20 cellular contexts compared by ENCODE assay signal in the genomic region with DNA sequence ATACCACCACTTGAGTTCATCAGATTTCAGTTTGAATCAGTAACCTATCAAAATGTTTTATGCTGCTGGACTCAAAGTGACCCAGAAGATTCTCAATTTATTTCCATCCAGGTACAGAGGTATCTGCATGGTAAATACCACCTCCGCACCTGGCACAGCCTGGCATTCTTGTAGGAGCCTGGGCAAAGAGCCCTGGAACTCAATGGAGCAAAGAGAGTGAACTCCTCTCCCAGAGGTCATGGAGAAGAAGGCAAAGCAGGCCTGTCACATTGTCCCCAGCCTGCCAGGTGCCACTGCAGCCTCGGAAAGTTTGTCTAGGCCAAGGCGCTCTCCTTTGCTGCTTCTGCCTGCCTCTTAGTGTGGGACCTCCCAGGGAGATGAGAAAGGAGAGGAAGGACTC.
A peak's percentile ranks its signal among the peaks of the same experiment; 100 is the strongest.
DNase-seq lines count a peak whose midpoint lies in the region; ATAC-seq, FAIRE-seq and TF ChIP-seq lines count a peak whose summit lies in the region.
"Had no signal": no experiment of that assay in that cellular context is flagged by ENCODE, and none has a peak within 500 bp of the region (broad histone marks: within the 10 kb centered on the region; RNA-seq: fewer than 3 reads in every experiment).

No MANE protein-coding gene starts in this region.

- H3K4me3 ChIP-seq in endothelial cell of umbilical vein (replicated peaks in 1 of 3; ENCODE audit: insufficient read depth in 1 of 3, low read depth in 1 of 3, low read length in 3 of 3), result no peak overlapping the region
- H3K4me3 ChIP-seq in uterus, result no peak overlapping the region
- H3K4me3 ChIP-seq: cardiac muscle cell had no signal

- dilution Hi-C loops in endothelial cell of umbilical vein (cut with MboI; ENCODE audit: extremely low pct_ligation_motif_present, low sequenced_read_pairs), result no loop called here

- ATAC-seq in left ventricle myocardium superior, result peak; percentile 34
- no peak for ATAC-seq in GM18517 (IDR thresholded peaks at IDR 0.05; ENCODE audit: unreplicated experiment)
- no peak for ATAC-seq in HG02884 (IDR thresholded peaks at IDR 0.05; ENCODE audit: unreplicated experiment)
- ATAC-seq in activated T-helper 17 cell treated with anti-CD3 and anti-CD28 coated beads, Interleukin-2, amount 50 U/mL, for 72 hours (replicated peaks), result no peak
- ATAC-seq: activated naive CD8-positive, alpha-beta T cell treated with anti-CD3 and anti-CD28 coated beads, Interleukin-2, amount 50 U/mL, for 24 hours; CD8-positive, alpha-beta T cell had no signal

- no peak overlapping the region for H3K4me2 ChIP-seq in endothelial cell of umbilical vein (ENCODE audit: insufficient read depth, low read length)

- no peaks in the 10 kb centered on the region for H3K9me1 ChIP-seq in endothelial cell of umbilical vein (replicated peaks; ENCODE audit: control insufficient read depth, extremely low read depth, insufficient read depth, low read length)

- DNase-seq in left ventricle myocardium superior, result peak; percentile 29
- no peak for DNase-seq in cardiac septum (ENCODE audit: low spot score)
- no peak for DNase-seq in endothelial cell of umbilical vein (ENCODE audit: low read depth, low spot score)
- no peak for DNase-seq in uterus
- DNase-seq: activated CD4-positive, CD25-positive, alpha-beta regulatory T cell; activated naive CD8-positive, alpha-beta T cell treated with anti-CD3 and anti-CD28 coated beads, Interleukin-2, amount 50 U/mL, for 24 hours; CD8-positive, alpha-beta T cell; islet precursor cell; NCI-H2029; NCI-H446 treated with DMSO at 0.1 percent for 48 hours; posterior cingulate gyrus; SIG-M5 had no signal

- POLR2A ChIA-PET in endothelial cell of umbilical vein (lab: Charles Lee), result no interaction called here

- no peaks in the 10 kb centered on the region for H3K36me3 ChIP-seq in endothelial cell of umbilical vein (ENCODE audit: control insufficient read depth in 2 of 2, extremely low read depth in 1 of 2, insufficient read depth in 2 of 2, low read length in 2 of 2)
- H3K36me3 ChIP-seq in uterus, result no peaks in the 10 kb centered on the region
- H3K36me3 ChIP-seq: cardiac muscle cell had no signal

- FAIRE-seq in endothelial cell of umbilical vein (lab: Jason Lieb, UNC), result peak; percentile 69

- H3K27ac ChIP-seq in endothelial cell of umbilical vein (ENCODE audit: insufficient read depth, low read depth, low read length), result no peak overlapping the region
- H3K27ac ChIP-seq in uterus, result peak overlapping the region; percentile 63 to 77
- H3K27ac ChIP-seq: cardiac muscle cell had no signal

- intact Hi-C loops in left ventricle myocardium superior (cut with micrococcal nuclease) (no loop called here), cardiac septum (cut with DNase I) (no loop called here), endothelial cell of umbilical vein (cut with micrococcal nuclease) (no loop called here), uterus (cut with DNase I; ENCODE audit: low total_unique reads) (no loop called here)

- TF ChIP-seq CTCF in endothelial cell of umbilical vein (IDR thresholded peaks at IDR 0.05; ENCODE audit: extremely low read depth in 1 of 2, insufficient read depth in 1 of 2, low read depth in 1 of 2, low read length in 2 of 2) (no peak), nephron (IDR thresholded peaks at IDR 0.05; ENCODE audit: unreplicated experiment in 3 of 3) (no peak), uterus (IDR thresholded peaks at IDR 0.05) (no peak)

- no peaks in the 10 kb centered on the region for H3K9me3 ChIP-seq in endothelial cell of umbilical vein (replicated peaks; ENCODE audit: control insufficient read depth, insufficient read depth, low read length)
- no peaks in the 10 kb centered on the region for H3K9me3 ChIP-seq in uterus

- peaks cover 28% of the 10 kb centered on the region for H3K4me1 ChIP-seq in endothelial cell of umbilical vein (ENCODE audit: control insufficient read depth, extremely low read depth, insufficient read depth, low read length)
- H3K4me1 ChIP-seq in uterus, result peaks cover 6 to 8% of the 10 kb centered on the region in 2 donors

- no peaks in the 10 kb centered on the region for H4K20me1 ChIP-seq in endothelial cell of umbilical vein (replicated peaks; ENCODE audit: control insufficient read depth, extremely low read depth, insufficient read depth, low read length)

- no peak overlapping the region for H2AFZ ChIP-seq in endothelial cell of umbilical vein (ENCODE audit: low read depth, low read length)

- H3K4me1 Mint-ChIP-seq in nephron, result peaks cover 61% of the 10 kb centered on the region
- peaks cover 25% of the 10 kb centered on the region for H3K4me1 Mint-ChIP-seq in activated T-helper 17 cell treated with anti-CD3 and anti-CD28 coated beads, Interleukin-2, amount 50 U/mL, for 72 hours

- H3K4me3 Mint-ChIP-seq in nephron, result no peak overlapping the region
- no peak overlapping the region for H3K4me3 Mint-ChIP-seq in activated T-helper 17 cell treated with anti-CD3 and anti-CD28 coated beads, Interleukin-2, amount 50 U/mL, for 72 hours
- H3K4me3 Mint-ChIP-seq: activated naive CD8-positive, alpha-beta T cell treated with anti-CD3 and anti-CD28 coated beads, Interleukin-2, amount 50 U/mL, for 24 hours; activated T-helper 1 cell treated with anti-CD3 and anti-CD28 coated beads, Interleukin-12 subunit alpha, Interleukin-12 subunit beta, Interleukin-2, Interleukin-4 antibody, amounts not matched to agents 30 ng/mL and 10 ng/mL and 1 ng/mL, durations not matched to agents 14 hours and 24 hours and 36 hours; CD8-positive, alpha-beta T cell; HFFc6; T-helper 1 cell treated with Interleukin-12 subunit alpha and Interleukin-12 subunit beta and Interleukin-4 antibody, amounts not matched to agents 30 μg/mL and 1 μg/mL, for 36 hours had no signal

- H3K9me3 Mint-ChIP-seq in nephron, result no peaks in the 10 kb centered on the region
- no peaks in the 10 kb centered on the region for H3K9me3 Mint-ChIP-seq in activated T-helper 17 cell treated with anti-CD3 and anti-CD28 coated beads, Interleukin-2, amount 50 U/mL, for 72 hours
- H3K9me3 Mint-ChIP-seq: activated naive CD8-positive, alpha-beta T cell treated with anti-CD3 and anti-CD28 coated beads, Interleukin-2, amount 50 U/mL, for 24 hours; activated T-helper 1 cell treated with anti-CD3 and anti-CD28 coated beads, Interleukin-12 subunit alpha, Interleukin-12 subunit beta, Interleukin-2, Interleukin-4 antibody, amounts not matched to agents 30 ng/mL and 10 ng/mL and 1 ng/mL, durations not matched to agents 14 hours and 24 hours and 36 hours; CD8-positive, alpha-beta T cell; HFFc6; T-helper 1 cell treated with Interleukin-12 subunit alpha and Interleukin-12 subunit beta and Interleukin-4 antibody, amounts not matched to agents 30 μg/mL and 1 μg/mL, for 36 hours had no signal

- H3K9ac ChIP-seq in endothelial cell of umbilical vein (replicated peaks; ENCODE audit: extremely low read depth, insufficient read depth, low read length), result no peak overlapping the region

- TF ChIP-seq POLR2A in endothelial cell of umbilical vein (IDR thresholded peaks at IDR 0.05; ENCODE audit: low read depth, low read length), result no peak
- TF ChIP-seq POLR2A in uterus (IDR thresholded peaks at IDR 0.05), result no peak

- peak overlapping the region in 2 of 3 experiments; percentile 39 to 84 for H3K27ac Mint-ChIP-seq in nephron
- no peak overlapping the region for H3K27ac Mint-ChIP-seq in activated T-helper 17 cell treated with anti-CD3 and anti-CD28 coated beads, Interleukin-2, amount 50 U/mL, for 72 hours
- H3K27ac Mint-ChIP-seq: activated naive CD8-positive, alpha-beta T cell treated with anti-CD3 and anti-CD28 coated beads, Interleukin-2, amount 50 U/mL, for 24 hours; activated T-helper 1 cell treated with anti-CD3 and anti-CD28 coated beads, Interleukin-12 subunit alpha, Interleukin-12 subunit beta, Interleukin-2, Interleukin-4 antibody, amounts not matched to agents 30 ng/mL and 10 ng/mL and 1 ng/mL, durations not matched to agents 14 hours and 24 hours and 36 hours; CD8-positive, alpha-beta T cell; HFFc6; T-helper 1 cell treated with Interleukin-12 subunit alpha and Interleukin-12 subunit beta and Interleukin-4 antibody, amounts not matched to agents 30 μg/mL and 1 μg/mL, for 36 hours had no signal

- CTCF ChIA-PET in endothelial cell of umbilical vein (lab: Charles Lee), result no interaction called here

- no TSS peak for BruUV-seq in endothelial cell of umbilical vein (replicated peaks; lab: Mats Ljungman, UMichigan)

- H3K27me3 Mint-ChIP-seq in nephron (ENCODE audit: low read depth), result no peaks in the 10 kb centered on the region
- H3K27me3 Mint-ChIP-seq in activated T-helper 17 cell treated with anti-CD3 and anti-CD28 coated beads, Interleukin-2, amount 50 U/mL, for 72 hours, result no peaks in the 10 kb centered on the region
- H3K27me3 Mint-ChIP-seq: activated naive CD8-positive, alpha-beta T cell treated with anti-CD3 and anti-CD28 coated beads, Interleukin-2, amount 50 U/mL, for 24 hours had no signal

- no peaks in the 10 kb centered on the region for H3K79me2 ChIP-seq in endothelial cell of umbilical vein (ENCODE audit: control insufficient read depth, insufficient read depth, low read length)

- H3K27me3 ChIP-seq in endothelial cell of umbilical vein (ENCODE audit: control insufficient read depth in 2 of 2, insufficient read depth in 2 of 2, low read length in 2 of 2), result no peaks in the 10 kb centered on the region
- no peaks in the 10 kb centered on the region for H3K27me3 ChIP-seq in uterus
- H3K27me3 ChIP-seq: cardiac muscle cell had no signal

- H3K36me3 Mint-ChIP-seq in nephron (ENCODE audit: low read depth), result no peaks in the 10 kb centered on the region
- H3K36me3 Mint-ChIP-seq in activated T-helper 17 cell treated with anti-CD3 and anti-CD28 coated beads, Interleukin-2, amount 50 U/mL, for 72 hours (ENCODE audit: low read depth), result no peaks in the 10 kb centered on the region

TF ChIP-seq in endothelial cell of umbilical vein, 7 proteins besides CTCF, POLR2A, EP300 and RAD21:
- TF ChIP-seq FOS (IDR thresholded peaks at IDR 0.05; ENCODE audit: borderline replicate concordance, insufficient read depth, low read length) (no peak), MAX (IDR thresholded peaks at IDR 0.05; ENCODE audit: insufficient read depth, insufficient read length) (no peak), JUN (IDR thresholded peaks at IDR 0.05; ENCODE audit: borderline replicate concordance, insufficient read depth, insufficient read length, low read depth) (no peak), MYC (IDR thresholded peaks at IDR 0.05; ENCODE audit: low read depth, low read length) (no peak), EZH2 (IDR thresholded peaks at IDR 0.05; ENCODE audit: borderline replicate concordance, low read depth, low read length, severe bottlenecking) (no peak), POLR2AphosphoS5 (IDR thresholded peaks at IDR 0.05; ENCODE audit: insufficient read depth, low read depth, low read length) (no peak), GATA2 (IDR thresholded peaks at IDR 0.05; ENCODE audit: insufficient read depth, insufficient read length, low read depth, low read length) (no peak)
